In the genomic region with DNA sequence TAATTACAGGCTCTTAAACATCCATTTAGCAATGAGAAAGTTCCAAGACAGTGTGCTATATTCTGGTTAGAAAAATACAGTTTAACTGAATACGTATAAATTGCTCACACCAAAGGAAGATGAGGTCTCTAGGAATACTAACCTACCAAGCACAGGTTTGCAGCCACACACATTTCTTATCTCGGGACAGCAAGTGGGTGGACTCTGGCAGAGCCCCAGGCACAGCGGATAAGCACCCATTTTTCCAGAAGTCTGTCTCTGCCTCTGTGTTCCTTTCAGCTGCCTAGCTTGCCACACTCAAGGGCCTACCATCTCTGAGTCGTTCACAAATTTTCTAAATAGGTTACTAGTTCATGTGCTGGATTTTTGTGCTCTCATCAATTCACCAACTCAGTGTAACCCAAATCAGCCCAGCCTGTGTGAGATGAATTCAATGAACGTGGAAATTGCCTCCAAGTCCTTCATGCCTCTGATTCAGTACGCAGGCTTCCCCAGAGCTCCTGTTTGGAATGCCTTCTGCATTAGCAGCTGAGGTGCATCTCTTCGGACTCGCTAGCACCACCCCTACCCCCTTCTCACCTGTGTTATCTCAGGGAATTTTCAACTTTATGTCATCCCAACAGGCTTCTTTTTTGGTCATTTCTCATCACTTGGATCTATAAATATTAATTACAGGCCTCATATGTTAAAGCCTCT, we compare ENCODE assay signal across 3 cellular contexts.
TF ChIP-seq lines count a peak whose summit lies in the region.

No MANE protein-coding gene starts in this region.

TF ChIP-seq in SK-N-SH, 30 proteins besides CTCF, POLR2A, EP300 and RAD21 (continued from another document):
- no peak for TF ChIP-seq RCOR1 (IDR thresholded peaks at IDR 0.05; ENCODE audit: low read length)

TF ChIP-seq in SK-N-SH treated with all-trans-retinoic acid at 6 μM for 48 hours, 23 proteins besides CTCF, POLR2A, EP300 and RAD21 (continued from another document):
- TF ChIP-seq, protein P1, sequence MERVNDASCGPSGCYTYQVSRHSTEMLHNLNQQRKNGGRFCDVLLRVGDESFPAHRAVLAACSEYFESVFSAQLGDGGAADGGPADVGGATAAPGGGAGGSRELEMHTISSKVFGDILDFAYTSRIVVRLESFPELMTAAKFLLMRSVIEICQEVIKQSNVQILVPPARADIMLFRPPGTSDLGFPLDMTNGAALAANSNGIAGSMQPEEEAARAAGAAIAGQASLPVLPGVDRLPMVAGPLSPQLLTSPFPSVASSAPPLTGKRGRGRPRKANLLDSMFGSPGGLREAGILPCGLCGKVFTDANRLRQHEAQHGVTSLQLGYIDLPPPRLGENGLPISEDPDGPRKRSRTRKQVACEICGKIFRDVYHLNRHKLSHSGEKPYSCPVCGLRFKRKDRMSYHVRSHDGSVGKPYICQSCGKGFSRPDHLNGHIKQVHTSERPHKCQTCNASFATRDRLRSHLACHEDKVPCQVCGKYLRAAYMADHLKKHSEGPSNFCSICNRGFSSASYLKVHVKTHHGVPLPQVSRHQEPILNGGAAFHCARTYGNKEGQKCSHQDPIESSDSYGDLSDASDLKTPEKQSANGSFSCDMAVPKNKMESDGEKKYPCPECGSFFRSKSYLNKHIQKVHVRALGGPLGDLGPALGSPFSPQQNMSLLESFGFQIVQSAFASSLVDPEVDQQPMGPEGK (CRISPR knock-in tag; IDR thresholded peaks at IDR 0.05; ENCODE audit: borderline replicate concordance) = no peak
- TF ChIP-seq ZNF565 (CRISPR knock-in tag; conservative IDR thresholded peaks at IDR 0.05; ENCODE audit: low read depth) = no peak
- TF ChIP-seq ZNF70 (CRISPR knock-in tag; IDR thresholded peaks at IDR 0.05) = no peak
- TF ChIP-seq ESRRG (CRISPR knock-in tag; IDR thresholded peaks at IDR 0.05) = no peak
- no peak for TF ChIP-seq TCF4 (CRISPR knock-in tag; IDR thresholded peaks at IDR 0.05; ENCODE audit: borderline replicate concordance)
- no peak for TF ChIP-seq RARB (CRISPR knock-in tag; IDR thresholded peaks at IDR 0.05)
- TF ChIP-seq, protein P2, sequence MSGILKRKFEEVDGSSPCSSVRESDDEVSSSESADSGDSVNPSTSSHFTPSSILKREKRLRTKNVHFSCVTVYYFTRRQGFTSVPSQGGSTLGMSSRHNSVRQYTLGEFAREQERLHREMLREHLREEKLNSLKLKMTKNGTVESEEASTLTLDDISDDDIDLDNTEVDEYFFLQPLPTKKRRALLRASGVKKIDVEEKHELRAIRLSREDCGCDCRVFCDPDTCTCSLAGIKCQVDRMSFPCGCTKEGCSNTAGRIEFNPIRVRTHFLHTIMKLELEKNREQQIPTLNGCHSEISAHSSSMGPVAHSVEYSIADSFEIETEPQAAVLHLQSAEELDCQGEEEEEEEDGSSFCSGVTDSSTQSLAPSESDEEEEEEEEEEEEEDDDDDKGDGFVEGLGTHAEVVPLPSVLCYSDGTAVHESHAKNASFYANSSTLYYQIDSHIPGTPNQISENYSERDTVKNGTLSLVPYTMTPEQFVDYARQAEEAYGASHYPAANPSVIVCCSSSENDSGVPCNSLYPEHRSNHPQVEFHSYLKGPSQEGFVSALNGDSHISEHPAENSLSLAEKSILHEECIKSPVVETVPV (CRISPR knock-in tag; IDR thresholded peaks at IDR 0.05) = no peak
- TF ChIP-seq, protein P3, sequence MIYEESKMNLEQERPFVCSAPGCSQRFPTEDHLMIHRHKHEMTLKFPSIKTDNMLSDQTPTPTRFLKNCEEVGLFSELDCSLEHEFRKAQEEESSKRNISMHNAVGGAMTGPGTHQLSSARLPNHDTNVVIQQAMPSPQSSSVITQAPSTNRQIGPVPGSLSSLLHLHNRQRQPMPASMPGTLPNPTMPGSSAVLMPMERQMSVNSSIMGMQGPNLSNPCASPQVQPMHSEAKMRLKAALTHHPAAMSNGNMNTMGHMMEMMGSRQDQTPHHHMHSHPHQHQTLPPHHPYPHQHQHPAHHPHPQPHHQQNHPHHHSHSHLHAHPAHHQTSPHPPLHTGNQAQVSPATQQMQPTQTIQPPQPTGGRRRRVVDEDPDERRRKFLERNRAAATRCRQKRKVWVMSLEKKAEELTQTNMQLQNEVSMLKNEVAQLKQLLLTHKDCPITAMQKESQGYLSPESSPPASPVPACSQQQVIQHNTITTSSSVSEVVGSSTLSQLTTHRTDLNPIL (CRISPR knock-in tag; IDR thresholded peaks at IDR 0.05; ENCODE audit: low read depth) = no peak
- TF ChIP-seq ARNTL (CRISPR knock-in tag; IDR thresholded peaks at IDR 0.05; ENCODE audit: borderline replicate concordance, low read depth) = no peak
- no peak for TF ChIP-seq ZFP30 (CRISPR knock-in tag; IDR thresholded peaks at IDR 0.05)
- TF ChIP-seq TOX (CRISPR knock-in tag; IDR thresholded peaks at IDR 0.05; ENCODE audit: borderline replicate concordance) = no peak
- TF ChIP-seq ZFP3 (CRISPR knock-in tag; IDR thresholded peaks at IDR 0.05) = no peak
- no peak for TF ChIP-seq ISL1 (CRISPR knock-in tag; IDR thresholded peaks at IDR 0.05)
- TF ChIP-seq, protein P4, sequence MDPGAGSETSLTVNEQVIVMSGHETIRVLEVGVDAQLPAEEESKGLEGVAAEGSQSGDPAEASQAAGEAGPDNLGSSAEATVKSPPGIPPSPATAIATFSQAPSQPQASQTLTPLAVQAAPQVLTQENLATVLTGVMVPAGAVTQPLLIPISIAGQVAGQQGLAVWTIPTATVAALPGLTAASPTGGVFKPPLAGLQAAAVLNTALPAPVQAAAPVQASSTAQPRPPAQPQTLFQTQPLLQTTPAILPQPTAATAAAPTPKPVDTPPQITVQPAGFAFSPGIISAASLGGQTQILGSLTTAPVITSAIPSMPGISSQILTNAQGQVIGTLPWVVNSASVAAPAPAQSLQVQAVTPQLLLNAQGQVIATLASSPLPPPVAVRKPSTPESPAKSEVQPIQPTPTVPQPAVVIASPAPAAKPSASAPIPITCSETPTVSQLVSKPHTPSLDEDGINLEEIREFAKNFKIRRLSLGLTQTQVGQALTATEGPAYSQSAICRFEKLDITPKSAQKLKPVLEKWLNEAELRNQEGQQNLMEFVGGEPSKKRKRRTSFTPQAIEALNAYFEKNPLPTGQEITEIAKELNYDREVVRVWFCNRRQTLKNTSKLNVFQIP (CRISPR knock-in tag; IDR thresholded peaks at IDR 0.05; ENCODE audit: borderline replicate concordance, low read depth) = no peak

TF ChIP-seq in K562, 482 proteins besides CTCF, POLR2A, EP300 and RAD21 (continued from another document):
- peak; percentile 25; the same call in 1 of the 2 replicates for TF ChIP-seq ARID1B (IDR thresholded peaks at IDR 0.05)
- TF ChIP-seq ZC3H11A (IDR thresholded peaks at IDR 0.05; ENCODE audit: low read depth, low read length) = no peak
- no peak for TF ChIP-seq MIER1 (IDR thresholded peaks at IDR 0.05; ENCODE audit: low read depth)
- no peak for TF ChIP-seq SREBF1 (IDR thresholded peaks at IDR 0.05; ENCODE audit: borderline replicate concordance, low read depth, low read length)
- 0 out of 2 replicates have a peak, but pooled peaks have one; percentile 10 for TF ChIP-seq TAL1 (IDR thresholded peaks at IDR 0.05)
- TF ChIP-seq, protein P5, sequence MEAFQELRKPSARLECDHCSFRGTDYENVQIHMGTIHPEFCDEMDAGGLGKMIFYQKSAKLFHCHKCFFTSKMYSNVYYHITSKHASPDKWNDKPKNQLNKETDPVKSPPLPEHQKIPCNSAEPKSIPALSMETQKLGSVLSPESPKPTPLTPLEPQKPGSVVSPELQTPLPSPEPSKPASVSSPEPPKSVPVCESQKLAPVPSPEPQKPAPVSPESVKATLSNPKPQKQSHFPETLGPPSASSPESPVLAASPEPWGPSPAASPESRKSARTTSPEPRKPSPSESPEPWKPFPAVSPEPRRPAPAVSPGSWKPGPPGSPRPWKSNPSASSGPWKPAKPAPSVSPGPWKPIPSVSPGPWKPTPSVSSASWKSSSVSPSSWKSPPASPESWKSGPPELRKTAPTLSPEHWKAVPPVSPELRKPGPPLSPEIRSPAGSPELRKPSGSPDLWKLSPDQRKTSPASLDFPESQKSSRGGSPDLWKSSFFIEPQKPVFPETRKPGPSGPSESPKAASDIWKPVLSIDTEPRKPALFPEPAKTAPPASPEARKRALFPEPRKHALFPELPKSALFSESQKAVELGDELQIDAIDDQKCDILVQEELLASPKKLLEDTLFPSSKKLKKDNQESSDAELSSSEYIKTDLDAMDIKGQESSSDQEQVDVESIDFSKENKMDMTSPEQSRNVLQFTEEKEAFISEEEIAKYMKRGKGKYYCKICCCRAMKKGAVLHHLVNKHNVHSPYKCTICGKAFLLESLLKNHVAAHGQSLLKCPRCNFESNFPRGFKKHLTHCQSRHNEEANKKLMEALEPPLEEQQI (IDR thresholded peaks at IDR 0.05) = no peak
- no peak for TF ChIP-seq PCBP2 (IDR thresholded peaks at IDR 0.05; ENCODE audit: low read depth, low read length, poor library complexity, severe bottlenecking)
- no peak for TF ChIP-seq ATF1 (CRISPR knock-in tag; IDR thresholded peaks at IDR 0.05)
- no peak for TF ChIP-seq ATF1 (tag; IDR thresholded peaks at IDR 0.05)
- no peak for TF ChIP-seq ETV1 (tag; conservative IDR thresholded peaks at IDR 0.05; ENCODE audit: low read depth)
